18 cellular contexts compared by ENCODE assay signal in genomic region chr12:70309348-70309747, GRCh38.
"Had no signal": no experiment of that assay in that cellular context is flagged by ENCODE, and none has a peak within 500 bp of the region (broad histone marks: within the 10 kb centered on the region; RNA-seq: fewer than 3 reads in every experiment).

No MANE protein-coding gene starts in this region.

- H3K36me3 ChIP-seq: ovary, right atrium auricular region, upper lobe of right lung, vagina had no signal

- ATAC-seq: esophagus mucosa; heart left ventricle; mucosa of descending colon; naive thymus-derived CD8-positive, alpha-beta T cell; stimulated activated memory B cell treated with anti-CD40 and anti-IgM and Interleukin-4, amounts not matched to agents 10 μg/mL and 1 μg/mL and 100 μg/mL, for 72 hours; upper lobe of right lung had no signal

- H3K27ac ChIP-seq: heart left ventricle, ovary, right atrium auricular region, tibial artery, upper lobe of right lung, vagina had no signal

- H3K9me3 ChIP-seq: heart left ventricle, mucosa of descending colon, ovary, right atrium auricular region, tibial artery, upper lobe of right lung, vagina had no signal

- H3K4me3 ChIP-seq: heart left ventricle, mucosa of descending colon, ovary, right atrium auricular region, smooth muscle cell, tibial artery, upper lobe of right lung, vagina had no signal

- DNase-seq: effector memory CD4-positive, alpha-beta T cell; foreskin melanocyte; heart left ventricle; hippocampal formation; kidney glomerular epithelial cell; mammary epithelial cell; mucosa of descending colon; naive thymus-derived CD8-positive, alpha-beta T cell; ovary; stimulated activated CD4-positive, alpha-beta T cell treated with anti-CD3 and anti-CD28 coated beads, Interleukin-4, amount 100 ng/mL, for 1 hour; stimulated activated CD8-positive, alpha-beta memory T cell treated with anti-CD3 and anti-CD28 coated beads, Interleukin-4, amount 100 ng/mL, for 48 hours; tibial artery; upper lobe of right lung had no signal

- H3K27me3 ChIP-seq: heart left ventricle, ovary, right atrium auricular region, tibial artery, upper lobe of right lung, vagina had no signal

- H3K4me1 ChIP-seq: right atrium auricular region, upper lobe of right lung, vagina had no signal

- H3K4me2 ChIP-seq: smooth muscle cell had no signal
